ENCODE assay signal across 1 cellular context in the genomic region with DNA sequence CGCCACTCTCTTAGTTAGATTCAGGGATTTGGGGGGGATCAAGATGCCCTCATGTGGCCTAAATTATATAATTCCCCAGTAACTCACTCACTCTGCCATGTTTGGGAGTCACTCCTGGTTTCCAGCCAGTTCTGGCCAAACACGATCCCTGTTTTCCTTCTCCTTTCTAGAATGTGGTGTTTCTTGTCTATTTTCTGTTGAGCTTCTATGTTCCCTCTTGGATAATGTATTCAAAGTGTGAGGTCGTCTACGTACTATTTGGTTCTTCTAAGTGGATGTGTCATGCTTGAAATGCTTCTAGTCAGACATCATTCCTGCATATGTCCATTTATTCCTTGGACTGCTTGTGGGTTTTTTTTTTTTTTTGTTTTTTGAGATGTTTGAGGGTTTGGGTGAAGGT.
TF ChIP-seq lines count a peak whose summit lies in the region.

No MANE protein-coding gene starts in this region.

TF ChIP-seq in GM23338, 12 proteins besides CTCF, POLR2A, EP300 and RAD21 (continued from another document):
- TF ChIP-seq, protein P1, sequence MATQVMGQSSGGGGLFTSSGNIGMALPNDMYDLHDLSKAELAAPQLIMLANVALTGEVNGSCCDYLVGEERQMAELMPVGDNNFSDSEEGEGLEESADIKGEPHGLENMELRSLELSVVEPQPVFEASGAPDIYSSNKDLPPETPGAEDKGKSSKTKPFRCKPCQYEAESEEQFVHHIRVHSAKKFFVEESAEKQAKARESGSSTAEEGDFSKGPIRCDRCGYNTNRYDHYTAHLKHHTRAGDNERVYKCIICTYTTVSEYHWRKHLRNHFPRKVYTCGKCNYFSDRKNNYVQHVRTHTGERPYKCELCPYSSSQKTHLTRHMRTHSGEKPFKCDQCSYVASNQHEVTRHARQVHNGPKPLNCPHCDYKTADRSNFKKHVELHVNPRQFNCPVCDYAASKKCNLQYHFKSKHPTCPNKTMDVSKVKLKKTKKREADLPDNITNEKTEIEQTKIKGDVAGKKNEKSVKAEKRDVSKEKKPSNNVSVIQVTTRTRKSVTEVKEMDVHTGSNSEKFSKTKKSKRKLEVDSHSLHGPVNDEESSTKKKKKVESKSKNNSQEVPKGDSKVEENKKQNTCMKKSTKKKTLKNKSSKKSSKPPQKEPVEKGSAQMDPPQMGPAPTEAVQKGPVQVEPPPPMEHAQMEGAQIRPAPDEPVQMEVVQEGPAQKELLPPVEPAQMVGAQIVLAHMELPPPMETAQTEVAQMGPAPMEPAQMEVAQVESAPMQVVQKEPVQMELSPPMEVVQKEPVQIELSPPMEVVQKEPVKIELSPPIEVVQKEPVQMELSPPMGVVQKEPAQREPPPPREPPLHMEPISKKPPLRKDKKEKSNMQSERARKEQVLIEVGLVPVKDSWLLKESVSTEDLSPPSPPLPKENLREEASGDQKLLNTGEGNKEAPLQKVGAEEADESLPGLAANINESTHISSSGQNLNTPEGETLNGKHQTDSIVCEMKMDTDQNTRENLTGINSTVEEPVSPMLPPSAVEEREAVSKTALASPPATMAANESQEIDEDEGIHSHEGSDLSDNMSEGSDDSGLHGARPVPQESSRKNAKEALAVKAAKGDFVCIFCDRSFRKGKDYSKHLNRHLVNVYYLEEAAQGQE (IDR thresholded peaks at IDR 0.05; ENCODE audit: unreplicated experiment): no peak
- no peak for TF ChIP-seq STAT1 (IDR thresholded peaks at IDR 0.05; ENCODE audit: unreplicated experiment)
